ENCODE assay signal across 8 cellular contexts in the genomic region with DNA sequence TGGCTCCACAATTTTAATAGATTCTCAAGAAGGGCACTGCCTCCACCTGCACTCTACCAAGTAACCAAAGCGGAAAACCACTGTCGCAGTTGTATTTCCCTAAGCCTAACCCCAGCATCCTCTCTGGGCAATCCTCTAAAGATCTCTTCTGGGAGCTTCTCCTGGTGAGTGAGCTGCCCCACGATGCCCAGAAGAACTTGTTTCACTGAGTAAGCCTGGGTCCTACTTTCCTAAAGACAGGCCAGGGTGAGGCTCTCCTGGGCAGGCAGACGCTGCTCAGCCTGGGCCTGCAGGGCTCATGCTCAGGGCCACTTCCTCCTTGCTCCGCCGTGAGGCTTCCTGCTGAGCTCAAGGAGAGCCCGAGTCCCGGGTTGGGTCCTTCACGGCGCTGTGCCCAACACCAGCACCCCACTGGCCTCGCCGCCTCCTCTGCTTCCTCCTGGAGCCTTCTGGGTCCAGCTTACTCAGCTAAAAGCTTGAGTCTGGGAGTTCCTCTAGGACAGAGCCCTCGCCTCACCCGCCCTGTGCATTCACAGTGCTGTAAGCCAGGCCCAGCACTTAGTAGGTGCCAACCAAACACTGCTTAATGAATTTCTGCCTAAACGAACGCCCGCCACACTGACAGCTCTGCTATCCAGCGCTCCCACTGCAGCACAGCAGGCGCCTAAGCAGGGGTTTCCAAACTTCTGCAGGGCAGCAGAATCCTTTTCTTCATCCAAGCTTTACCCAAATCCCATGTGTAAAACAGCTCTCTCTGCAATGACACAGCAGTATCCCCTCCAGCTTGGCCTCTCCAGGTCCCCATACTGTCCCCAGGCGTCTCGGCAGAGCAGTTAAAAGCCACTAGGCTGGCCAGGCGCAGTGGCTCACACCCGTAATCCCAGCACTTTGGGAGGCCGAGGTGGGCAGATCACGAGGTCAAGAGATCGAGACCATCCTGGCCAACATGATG. TPM values are rescaled to one million over a fixed set of nuclear protein-coding genes. Genes with fewer than 3 reads are reported as not detected.
DNase-seq lines count a peak whose midpoint lies in the region; ATAC-seq and TF ChIP-seq lines count a peak whose summit lies in the region.

No MANE protein-coding gene starts in this region.

- H4K20me1 ChIP-seq in SU-DHL-6 (ENCODE audit: low read depth, low read length) (peaks cover 7% of the 10 kb centered on the region; the same call in 1 of the 2 replicates), neural progenitor cell (ENCODE audit: low read depth) (peaks cover 30% of the 10 kb centered on the region)

- in situ Hi-C loops in brain microvascular endothelial cell (cut with HindIII; ENCODE audit: low pct_ligation_motif_present, low sequenced_read_pairs), result no loop called here
- in situ Hi-C loops in G401 (cut with HindIII; ENCODE audit: low sequenced_read_pairs), result no loop called here

- H3K9me3 Mint-ChIP-seq in neural progenitor cell, result no peaks in the 10 kb centered on the region

- peak overlapping the region; percentile 74 for H3K27ac Mint-ChIP-seq in neural progenitor cell

- peaks cover 2% of the 10 kb centered on the region for H3K27me3 Mint-ChIP-seq in neural progenitor cell (ENCODE audit: insufficient read depth, low read depth)

- H3F3A ChIP-seq in SU-DHL-6 (ENCODE audit: insufficient read depth) (peaks cover 14% of the 10 kb centered on the region), neural progenitor cell (ENCODE audit: low read depth) (no peaks in the 10 kb centered on the region)

- H3K9ac ChIP-seq in SU-DHL-6 (ENCODE audit: low read length) (peak overlapping the region; percentile 56), neural progenitor cell (no peak overlapping the region)

- H3K4me3 ChIP-seq in SU-DHL-6 (ENCODE audit: insufficient read depth, low read length, poor library complexity, severe bottlenecking) (peak overlapping the region; percentile 25), brain microvascular endothelial cell (ENCODE audit: low read depth, low read length) (no peak overlapping the region), neural progenitor cell (no peak overlapping the region)

- H3K27ac ChIP-seq in SU-DHL-6 (ENCODE audit: low read depth, low read length) (peak overlapping the region; percentile 88), brain microvascular endothelial cell (peak overlapping the region; percentile 9), neural progenitor cell (peak overlapping the region; percentile 73)

- H3K4me3 Mint-ChIP-seq in neural progenitor cell, result no peak overlapping the region

- H2AFZ ChIP-seq in SU-DHL-6 (ENCODE audit: low read depth, low read length, severe bottlenecking), result no peak overlapping the region
- no peak overlapping the region for H2AFZ ChIP-seq in neural progenitor cell (replicated peaks)

- no peaks in the 10 kb centered on the region for H3K9me2 ChIP-seq in SU-DHL-6 (replicated peaks; ENCODE audit: insufficient read depth, low read length)

- no peak for TF ChIP-seq CTCF in SU-DHL-6 (IDR thresholded peaks at IDR 0.05; ENCODE audit: insufficient read depth, low read length, poor library complexity, severe bottlenecking)
- no peak for TF ChIP-seq CTCF in brain microvascular endothelial cell (IDR thresholded peaks at IDR 0.05; ENCODE audit: low read depth, low read length, missing control alignments)
- TF ChIP-seq CTCF in neural progenitor cell (IDR thresholded peaks at IDR 0.05), result no peak

- H3K9me3 ChIP-seq in SU-DHL-6 (ENCODE audit: insufficient read depth, low read length), result no peaks in the 10 kb centered on the region
- no peaks in the 10 kb centered on the region for H3K9me3 ChIP-seq in neural progenitor cell (ENCODE audit: low read depth)

- peaks cover 22% of the 10 kb centered on the region for H3K36me3 Mint-ChIP-seq in neural progenitor cell

- ATAC-seq in GM18520 (IDR thresholded peaks at IDR 0.05; ENCODE audit: unreplicated experiment) (peak; percentile 40), HG02938 (IDR thresholded peaks at IDR 0.05; ENCODE audit: unreplicated experiment) (peak; percentile 66)

- H3K4me1 Mint-ChIP-seq in neural progenitor cell, result peaks cover 17% of the 10 kb centered on the region

- H3K4me2 ChIP-seq in SU-DHL-6 (ENCODE audit: low read depth, low read length, poor library complexity, severe bottlenecking) (peak overlapping the region; percentile 63), neural progenitor cell (no peak overlapping the region)

- no peak for DNase-seq in brain microvascular endothelial cell
- DNase-seq in neural progenitor cell (ENCODE audit: low spot score), result peak; percentile 16
- no peak for DNase-seq in G401 (ENCODE audit: low spot score)
- no peak for DNase-seq in NCI-H2227 (lab: John Stamatoyannopoulos, UW; ENCODE audit: unreplicated experiment)
- DNase-seq in DMS 273 treated with DMSO at 0.1 percent for 48 hours (lab: John Stamatoyannopoulos, UW), result no peak

- H3K36me3 ChIP-seq in SU-DHL-6 (ENCODE audit: low read length) (no peaks in the 10 kb centered on the region; the same call in 1 of the 2 replicates), brain microvascular endothelial cell (replicated peaks) (peaks cover 10% of the 10 kb centered on the region), neural progenitor cell (no peaks in the 10 kb centered on the region)

- H3K79me2 ChIP-seq in SU-DHL-6 (ENCODE audit: insufficient read depth, low read length), result peaks cover 99% of the 10 kb centered on the region
- H3K79me2 ChIP-seq in neural progenitor cell (ENCODE audit: low read depth), result peaks cover 87% of the 10 kb centered on the region

- H3K4me1 ChIP-seq in neural progenitor cell, result peaks cover 9% of the 10 kb centered on the region

- no peaks in the 10 kb centered on the region for H3K27me3 ChIP-seq in SU-DHL-6 (ENCODE audit: low read length)
- H3K27me3 ChIP-seq in brain microvascular endothelial cell (replicated peaks), result no peaks in the 10 kb centered on the region
- no peaks in the 10 kb centered on the region for H3K27me3 ChIP-seq in neural progenitor cell

RNA-seq across cellular contexts. Expression of gene RAB35, which starts 5.7 kb away (rescaled TPM):
- 17.5 and 24.5 TPM in 2 replicates for total RNA-seq in neural progenitor cell (ENCODE audit: low replicate concordance)
- 50.1 and 52.7 TPM in 2 replicates for total RNA-seq in G401 (2014; rRNA removed; shearing (Covaris generic))

Comparison
In these comparisons a context has a peak if more than half of its experiments do, and no peak if none do; other contexts are left out.
1. H3K27ac ChIP-seq: peak in every context shown above with its lines; median percentile 88 in SU-DHL-6; 73 in neural progenitor cell; 9 in brain microvascular endothelial cell.